ENCODE assay signal across 8 cellular contexts in genomic region chr15:72229947-72230196, GRCh38. TPM values are rescaled to one million over a fixed set of nuclear protein-coding genes. Genes with fewer than 3 reads are reported as not detected.
A peak's percentile ranks its signal among the peaks of the same experiment; 100 is the strongest.
DNase-seq lines count a peak whose midpoint lies in the region; ATAC-seq and TF ChIP-seq lines count a peak whose summit lies in the region.

No MANE protein-coding gene starts in this region.

- intact Hi-C loops in sciatic nerve (cut with DNase I), result no loop called here

- H3K27ac Mint-ChIP-seq in T-helper 17 cell, result peak overlapping the region; percentile 100

- DNase-seq in T-helper 17 cell, result no peak
- DNase-seq in fibroblast of villous mesenchyme (ENCODE audit: low read depth), result no peak
- DNase-seq in sciatic nerve (ENCODE audit: low spot score), result no peak
- DNase-seq in activated effector memory CD4-positive, alpha-beta T cell treated with anti-CD3 and anti-CD28 coated beads, Interleukin-2, amount 50 U/mL, for 16 hours, result no peak
- DNase-seq in HuH-7.5 (ENCODE audit: low spot score), result no peak
- no peak for DNase-seq in SHP77 treated with DMSO at 0.1 percent for 48 hours (lab: John Stamatoyannopoulos, UW)

- no peaks in the 10 kb centered on the region for H3K27me3 Mint-ChIP-seq in T-helper 17 cell

- peaks cover 3% of the 10 kb centered on the region for H3K36me3 Mint-ChIP-seq in T-helper 17 cell (ENCODE audit: low read depth)

- no peak for TF ChIP-seq CTCF in GM12875 (IDR thresholded peaks at IDR 0.05; ENCODE audit: borderline replicate concordance, insufficient read depth, low read depth, low read length)
- TF ChIP-seq CTCF in fibroblast of villous mesenchyme (IDR thresholded peaks at IDR 0.05; ENCODE audit: insufficient read depth, low read depth, low read length), result no peak

- H3K4me3 Mint-ChIP-seq in T-helper 17 cell, result peak overlapping the region; percentile 99

- H3K9me3 ChIP-seq in T-helper 17 cell (ENCODE audit: control insufficient read depth, low read length, poor library complexity, severe bottlenecking), result no peaks in the 10 kb centered on the region

- H3K4me1 Mint-ChIP-seq in T-helper 17 cell, result peaks cover 50% of the 10 kb centered on the region

- no peak for ATAC-seq in T-helper 17 cell
- peak; percentile 11 for ATAC-seq in sciatic nerve
- ATAC-seq in HG02973 (IDR thresholded peaks at IDR 0.05; ENCODE audit: unreplicated experiment), result no peak

- H3K4me3 ChIP-seq in GM12875 (ENCODE audit: low read depth, low read length) (peak overlapping the region; percentile 99), fibroblast of villous mesenchyme (ENCODE audit: low read depth, low read length) (peak overlapping the region; percentile 96)

RNA-seq across cellular contexts. Expression of gene PKM, which starts 1.1 kb away (rescaled TPM):
- 100 to 1,000 TPM; 343 to 428 TPM for total RNA-seq in T-helper 17 cell
- total RNA-seq in fibroblast of villous mesenchyme, result 1,898 and 2,239 TPM in 2 replicates
- 385 TPM for total RNA-seq in sciatic nerve

RNA-seq across cellular contexts. Expression of gene GRAMD2A, which starts 32.3 kb away (rescaled TPM):
- total RNA-seq in T-helper 17 cell (not detected), fibroblast of villous mesenchyme (under 0.01 and 0.43 TPM in 2 replicates), sciatic nerve (6.7 TPM)

RNA-seq across cellular contexts. Expression of gene PARP6, which starts 42.5 kb away (rescaled TPM):
- 100 to 1,000 TPM; 109 to 112 TPM for total RNA-seq in T-helper 17 cell
- total RNA-seq in fibroblast of villous mesenchyme, result 25.9 and 29.6 TPM in 2 replicates
- total RNA-seq in sciatic nerve, result 113 TPM
